In genomic region chr1:181095763-181096184, GRCh38 we compare ENCODE assay signal across 1 cellular context.
TF ChIP-seq lines count a peak whose summit lies in the region.

No MANE protein-coding gene starts in this region.

TF ChIP-seq in H1, 55 proteins besides CTCF, POLR2A, EP300 and RAD21 (continued from another document):
- TF ChIP-seq ATF2 (IDR thresholded peaks at IDR 0.05; ENCODE audit: low read length) = no peak
- TF ChIP-seq BACH1 (IDR thresholded peaks at IDR 0.05; ENCODE audit: low read length) = no peak
- no peak for TF ChIP-seq HDAC2 (IDR thresholded peaks at IDR 0.05; ENCODE audit: borderline replicate concordance in 1 of 2, low read depth in 2 of 2, low read length in 2 of 2)
- no peak for TF ChIP-seq ZNF274 (IDR thresholded peaks at IDR 0.05; ENCODE audit: borderline replicate concordance, extremely low read depth, low read length)
